Comparison of ENCODE assay signal across 8 cellular contexts in the genomic region with DNA sequence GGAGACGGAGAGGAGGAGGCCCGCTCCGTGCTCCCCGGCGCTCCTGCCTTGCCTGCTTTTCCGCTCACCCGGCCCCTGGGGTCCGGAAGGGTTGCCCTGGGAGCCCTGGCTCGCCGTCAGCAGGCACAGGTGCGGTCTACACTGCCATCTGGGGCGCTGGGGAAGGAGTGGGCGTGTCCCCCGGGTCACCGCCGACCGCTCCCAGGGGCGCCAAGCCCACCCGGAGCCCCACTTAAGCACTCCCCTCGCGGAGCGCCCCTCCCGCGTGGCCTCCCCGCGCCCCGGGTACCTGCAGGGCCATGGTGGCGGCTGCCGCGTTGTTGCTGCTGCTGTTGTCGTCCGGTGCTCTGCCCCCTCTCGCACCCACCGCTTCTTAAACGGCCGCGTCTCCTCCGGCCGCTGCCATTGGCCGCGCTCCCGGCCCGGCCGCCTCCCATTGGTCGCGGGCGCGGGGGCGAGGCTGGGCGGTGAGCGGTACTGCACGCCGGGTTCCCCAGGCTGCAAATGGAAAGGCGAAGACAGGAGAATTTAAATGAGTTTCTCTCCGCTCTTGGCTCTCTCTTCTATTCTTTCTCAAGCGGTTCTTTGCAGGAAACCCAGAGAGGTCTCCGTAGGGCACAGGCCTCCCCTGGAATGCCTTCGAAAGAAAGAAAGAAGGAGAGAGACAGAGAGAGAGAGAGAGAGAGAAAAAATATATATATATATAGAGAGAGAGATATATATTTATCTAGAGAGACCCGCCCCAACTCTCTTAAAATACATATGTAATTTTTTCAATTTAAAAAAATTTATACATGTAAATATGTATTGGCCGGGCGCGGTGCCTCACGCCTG.
DNase-seq lines count a peak whose midpoint lies in the region; ATAC-seq lines count a peak whose summit lies in the region.

A gene (minus strand): TSS at position 349 of the 834 bp plus-strand sequence. CDS start 48 bp downstream, at position 301.

- no peaks in the 10 kb centered on the region for H3K4me1 Mint-ChIP-seq in central memory CD8-positive, alpha-beta T cell

- no peaks in the 10 kb centered on the region for H3K27me3 Mint-ChIP-seq in central memory CD8-positive, alpha-beta T cell

- no peaks in the 10 kb centered on the region for H3K9me3 Mint-ChIP-seq in central memory CD8-positive, alpha-beta T cell

- in situ Hi-C loops in ACHN (cut with HindIII; ENCODE audit: low pct_ligation_motif_present, low pct_unique_long_range_greater_than_20kb, low sequenced_read_pairs), result no loop called here

- ATAC-seq in GM18861 (IDR thresholded peaks at IDR 0.05; ENCODE audit: unreplicated experiment), result peak; percentile 94
- peak; percentile 99 for ATAC-seq in HG03095 (IDR thresholded peaks at IDR 0.05; ENCODE audit: unreplicated experiment)
- ATAC-seq in central memory CD8-positive, alpha-beta T cell (replicated peaks; ENCODE audit: extremely low read depth, poor library complexity, severe bottlenecking), result peak; percentile 99

- no peak within 1 kb of the TSS for H3K27ac Mint-ChIP-seq in central memory CD8-positive, alpha-beta T cell (ENCODE audit: low read depth)

- H3K4me3 Mint-ChIP-seq in central memory CD8-positive, alpha-beta T cell, result peak within 1 kb of the TSS; percentile 79

- H3K36me3 Mint-ChIP-seq in central memory CD8-positive, alpha-beta T cell (ENCODE audit: insufficient read depth), result peaks cover 5% of the 10 kb centered on the region

- peak; percentile 83 for DNase-seq in ACHN
- peak; percentile 69 for DNase-seq in NCI-H2196 treated with DMSO at 0.1 percent for 48 hours (lab: John Stamatoyannopoulos, UW; ENCODE audit: unreplicated experiment)
- peak; percentile 59 for DNase-seq in activated CD4-positive, CD25-positive, alpha-beta regulatory T cell treated with anti-CD3 and anti-CD28 coated beads, Interleukin-2, amount 50 U/mL, for 16 hours (ENCODE audit: low read depth, low spot score)
- peak; percentile 58 to 68 for DNase-seq in central memory CD8-positive, alpha-beta T cell (ENCODE audit: low spot score in 2 of 2)
- DNase-seq in kidney glomerular epithelial cell (lab: John Stamatoyannopoulos, UW), result peak; percentile 44
- DNase-seq in stimulated activated CD4-positive, alpha-beta T cell treated with anti-CD3 and anti-CD28 coated beads, Interleukin-15, amount 100 ng/mL, for 48 hours (ENCODE audit: low read depth in 2 of 2), result peak; percentile 62 to 81

Comparison
In these comparisons a context has a peak if more than half of its experiments do, and no peak if none do; other contexts are left out.
1. Peak in every context shown above with its lines: DNase-seq and ATAC-seq.